17 cellular contexts compared by ENCODE assay signal in the genomic region with DNA sequence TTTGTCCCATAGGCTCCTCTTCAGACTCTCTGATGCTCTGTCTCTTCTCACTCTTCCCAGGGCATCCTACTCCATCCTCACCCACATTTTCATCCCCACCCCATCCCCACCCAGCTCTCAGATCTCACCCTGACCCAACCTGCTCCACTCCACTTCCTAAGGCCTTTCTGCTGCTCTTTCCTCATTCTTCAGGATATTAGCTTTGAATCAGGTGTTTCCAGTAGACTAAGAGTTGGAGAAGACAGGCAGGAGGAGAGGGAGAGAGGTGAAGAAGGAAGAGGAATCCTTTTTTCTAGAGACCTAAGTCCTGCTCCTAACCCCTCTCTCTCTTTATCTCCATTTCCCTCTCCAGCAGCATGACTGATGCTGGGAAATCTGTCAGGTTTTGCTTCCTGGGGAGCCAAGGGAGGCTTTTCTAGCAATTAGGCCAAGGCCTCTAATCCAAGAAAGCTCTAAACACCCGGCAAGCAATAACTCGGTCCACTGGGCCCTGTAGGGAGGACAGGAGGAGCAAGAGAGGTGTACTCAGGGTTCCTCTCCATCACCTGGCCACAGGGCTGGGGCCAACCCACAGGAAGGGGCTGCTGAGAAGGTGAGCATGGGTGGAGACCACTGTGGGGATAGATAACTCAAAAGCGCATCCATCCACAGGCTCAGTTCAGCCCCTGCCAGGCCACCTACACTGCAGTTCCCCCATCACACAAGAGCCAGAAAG.
DNase-seq lines count a peak whose midpoint lies in the region; TF ChIP-seq lines count a peak whose summit lies in the region.
"Had no signal": no experiment of that assay in that cellular context is flagged by ENCODE, and none has a peak within 500 bp of the region (broad histone marks: within the 10 kb centered on the region; RNA-seq: fewer than 3 reads in every experiment).

No MANE protein-coding gene starts in this region.

- peak overlapping the region; percentile 39 for H3K18ac ChIP-seq in neuronal stem cell (ENCODE audit: low read length)

- DNase-seq in G401 (ENCODE audit: low spot score) (peak; percentile 24), endodermal cell (peak; percentile 32), neuronal stem cell (ENCODE audit: low spot score) (no peak), vagina (ENCODE audit: extremely low spot score in 2 of 2) (peak; percentile 64 to 65), GM13977 (ENCODE audit: low spot score) (no peak), foreskin melanocyte (no peak)
- no peak for DNase-seq in activated CD8-positive, alpha-beta memory T cell treated with anti-CD3 and anti-CD28 coated beads, Interleukin-2, amount 50 U/mL, for 48 hours
- DNase-seq: AML-193; Caco-2; CD4-positive, alpha-beta T cell; GDM1; HFFc6 had no signal

- TF ChIP-seq CTCF in endodermal cell (conservative IDR thresholded peaks at IDR 0.05), result no peak
- no peak for TF ChIP-seq CTCF in vagina (IDR thresholded peaks at IDR 0.05)
- TF ChIP-seq CTCF in GM13977 (IDR thresholded peaks at IDR 0.05; ENCODE audit: extremely low read depth, insufficient read depth, missing control alignments), result no peak

- H3K79me1 ChIP-seq in neuronal stem cell (ENCODE audit: low read depth, low read length), result no peaks in the 10 kb centered on the region

- H2BK120ac ChIP-seq in neuronal stem cell (ENCODE audit: low read depth, low read length), result no peak overlapping the region

- peaks cover 6% of the 10 kb centered on the region for H3K4me1 Mint-ChIP-seq in endodermal cell

- no peak overlapping the region for H3K4me3 ChIP-seq in endodermal cell (ENCODE audit: low read length)
- no peak overlapping the region for H3K4me3 ChIP-seq in neuronal stem cell (ENCODE audit: low read length in 2 of 2)
- H3K4me3 ChIP-seq in vagina, result no peak overlapping the region
- H3K4me3 ChIP-seq: A549, GM23338 had no signal

- H3K27me3 ChIP-seq in endodermal cell (ENCODE audit: control insufficient read depth, insufficient read depth, low read length, poor library complexity, severe bottlenecking) (peaks cover 20% of the 10 kb centered on the region), neuronal stem cell (ENCODE audit: control insufficient read depth in 3 of 3, insufficient read depth in 3 of 3, low read depth in 1 of 3, low read length in 3 of 3) (no peaks in the 10 kb centered on the region), vagina (no peaks in the 10 kb centered on the region)

- H2AK5ac ChIP-seq in neuronal stem cell (ENCODE audit: low read depth, low read length), result no peak overlapping the region

- H3K9ac ChIP-seq in endodermal cell (ENCODE audit: extremely low read depth, low read length, poor library complexity, severe bottlenecking) (no peak overlapping the region), neuronal stem cell (ENCODE audit: low read depth, low read length, poor library complexity) (peak overlapping the region; percentile 33)

- no peak overlapping the region for H3K23ac ChIP-seq in neuronal stem cell (ENCODE audit: low read depth, low read length, poor library complexity)

- H3K9me3 Mint-ChIP-seq in endodermal cell, result no peaks in the 10 kb centered on the region
- H3K9me3 Mint-ChIP-seq: CD4-positive, alpha-beta T cell; GM23338 had no signal

- H3K27ac ChIP-seq in endodermal cell (ENCODE audit: low read depth, low read length) (no peak overlapping the region), neuronal stem cell (replicated peaks; ENCODE audit: low read length) (no peak overlapping the region), vagina (no peak overlapping the region)
- H3K27ac ChIP-seq: 22Rv1, A549, C4-2B had no signal

- H3K36me3 ChIP-seq in endodermal cell (ENCODE audit: control insufficient read depth, insufficient read depth, low read length), result no peaks in the 10 kb centered on the region
- H3K36me3 ChIP-seq in neuronal stem cell (replicated peaks in 1 of 2; ENCODE audit: control insufficient read depth in 2 of 2, insufficient read depth in 2 of 2, low read length in 2 of 2), result no peaks in the 10 kb centered on the region
- H3K36me3 ChIP-seq in vagina, result no peaks in the 10 kb centered on the region

- no peak overlapping the region for H3K4ac ChIP-seq in neuronal stem cell (ENCODE audit: low read length)

- in situ Hi-C loops in G401 (cut with HindIII; ENCODE audit: low sequenced_read_pairs), result no loop called here
- in situ Hi-C loops in GM13977 (cut with MboI; ENCODE audit: low pct_unique_long_range_greater_than_20kb, low sequenced_read_pairs, unreplicated experiment), result no loop called here

- peaks cover 22% of the 10 kb centered on the region for H3K27me3 Mint-ChIP-seq in endodermal cell (ENCODE audit: insufficient read depth)

- no peaks in the 10 kb centered on the region for H3K9me3 ChIP-seq in endodermal cell (ENCODE audit: control insufficient read depth, low read length)
- H3K9me3 ChIP-seq in neuronal stem cell (replicated peaks in 1 of 2; ENCODE audit: control insufficient read depth in 2 of 2, insufficient read depth in 1 of 2, low read depth in 1 of 2, low read length in 2 of 2), result no peaks in the 10 kb centered on the region
- H3K9me3 ChIP-seq in vagina, result no peaks in the 10 kb centered on the region
- H3K9me3 ChIP-seq: A549, Caco-2 had no signal

- H4K8ac ChIP-seq in neuronal stem cell (ENCODE audit: low read depth, low read length), result no peak overlapping the region

- no peaks in the 10 kb centered on the region for H3K36me3 Mint-ChIP-seq in endodermal cell (ENCODE audit: low read depth)
- H3K36me3 Mint-ChIP-seq: IgD-negative memory B cell had no signal

- no peak overlapping the region for H2AFZ ChIP-seq in neuronal stem cell (ENCODE audit: low read length)
- H2AFZ ChIP-seq: GM23338 had no signal

- H4K91ac ChIP-seq in neuronal stem cell (ENCODE audit: low read depth, low read length, poor library complexity), result no peak overlapping the region

- no peak overlapping the region for H3K14ac ChIP-seq in neuronal stem cell (ENCODE audit: low read length)

- H3K4me3 Mint-ChIP-seq in endodermal cell, result no peak overlapping the region
- H3K4me3 Mint-ChIP-seq: CD4-positive, alpha-beta T cell; GM23338; HFFc6; IgD-negative memory B cell had no signal

- WGBS in endodermal cell (ENCODE audit: insufficient coverage in 1 of 2, insufficient read length in 1 of 2), 2 experiments, result 89% methylated on average over 3 of the region's 3 CpGs; no CpG with 5 or more reads in 1 of the 2 experiments
- WGBS in neuronal stem cell (ENCODE audit: extremely low coverage in 2 of 2, insufficient read length in 2 of 2, insufficient replicate concordance in 1 of 2), 2 donors, result no CpG with 5 or more reads among the region's 3 CpGs

- intact Hi-C loops in vagina (cut with DNase I), result no loop called here

- H3K27ac Mint-ChIP-seq in endodermal cell, result no peak overlapping the region
- H3K27ac Mint-ChIP-seq: CD4-positive, alpha-beta T cell; GM23338; HFFc6; IgD-negative memory B cell had no signal

- no peak overlapping the region for H2BK12ac ChIP-seq in neuronal stem cell (ENCODE audit: low read length)

- H3K4me1 ChIP-seq in endodermal cell (ENCODE audit: control insufficient read depth, insufficient read depth, low read length), result no peaks in the 10 kb centered on the region
- H3K4me1 ChIP-seq in neuronal stem cell (ENCODE audit: control insufficient read depth in 2 of 2, insufficient read depth in 1 of 2, low read depth in 1 of 2, low read length in 2 of 2), result peaks cover 0 to 3% of the 10 kb centered on the region in 2 donors
- H3K4me1 ChIP-seq in vagina, result no peaks in the 10 kb centered on the region
- H3K4me1 ChIP-seq: A549, Caco-2 had no signal

- no peak for TF ChIP-seq POLR2A in vagina (IDR thresholded peaks at IDR 0.05)

- no peak overlapping the region for H3K4me2 ChIP-seq in neuronal stem cell (ENCODE audit: insufficient read depth, low read length, poor library complexity, severe bottlenecking)
- H3K4me2 ChIP-seq: A549, GM23338 had no signal

- no peak overlapping the region for H2BK5ac ChIP-seq in neuronal stem cell (ENCODE audit: low read length)

- H2BK15ac ChIP-seq in neuronal stem cell (ENCODE audit: low read length), result no peak overlapping the region

Comparison
In these comparisons a context has a peak if more than half of its experiments do, and no peak if none do; other contexts are left out.
1. DNase-seq: peak in G401 (single experiment), endodermal cell (single experiment) and vagina (2 of 2); none in neuronal stem cell (single experiment), GM13977 (single experiment), foreskin melanocyte (single experiment) and activated CD8-positive, alpha-beta memory T cell treated with anti-CD3 and anti-CD28 coated beads, Interleukin-2, amount 50 U/mL, for 48 hours (single experiment).